ENCODE assay signal across 20 cellular contexts in the genomic region with DNA sequence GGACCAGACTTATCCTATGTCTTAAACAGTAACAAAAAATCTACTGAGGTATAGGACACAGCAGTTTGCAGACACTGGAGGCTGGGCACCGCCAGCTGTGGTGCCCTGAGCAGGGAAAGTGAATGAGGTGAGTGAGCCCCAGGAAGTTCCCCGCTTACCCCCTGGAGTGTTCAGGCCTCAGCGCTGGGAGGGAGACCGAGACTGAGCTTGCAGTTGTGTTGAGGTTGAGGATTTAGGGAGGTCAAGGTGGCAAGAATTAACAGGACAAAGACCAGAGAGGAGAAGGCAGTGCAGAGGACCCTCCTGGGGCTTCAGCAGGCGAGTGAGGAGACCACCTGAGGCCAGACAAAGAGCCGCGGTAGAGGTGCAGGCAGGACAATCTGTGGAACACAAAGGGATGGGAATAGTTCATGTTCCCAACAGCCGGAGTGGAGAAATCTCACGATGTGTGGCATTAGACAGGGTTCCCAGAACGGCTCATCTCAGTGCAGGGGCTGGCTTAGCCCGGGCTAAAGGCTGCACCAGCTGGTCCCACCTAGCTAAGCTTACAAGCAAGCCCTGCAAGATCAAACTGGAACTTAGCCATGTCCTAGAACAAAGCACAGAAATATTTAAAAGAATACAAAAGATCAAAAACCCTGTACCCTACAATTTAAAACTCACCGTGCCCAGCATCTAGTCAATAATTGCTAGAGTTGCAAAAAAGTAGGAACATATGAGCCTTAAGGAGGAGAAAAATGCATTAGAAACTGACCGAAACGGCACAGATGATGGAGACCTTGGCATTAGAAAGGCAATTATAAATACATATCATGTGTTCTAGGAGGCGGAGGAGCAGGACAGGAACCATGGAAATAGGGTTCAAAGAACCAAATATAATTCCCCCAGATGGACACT. TPM values are rescaled to one million over a fixed set of nuclear protein-coding genes. Genes with fewer than 3 reads are reported as not detected.
DNase-seq lines count a peak whose midpoint lies in the region; ATAC-seq, FAIRE-seq and TF ChIP-seq lines count a peak whose summit lies in the region.
"Had no signal": no experiment of that assay in that cellular context is flagged by ENCODE, and none has a peak within 500 bp of the region (broad histone marks: within the 10 kb centered on the region; RNA-seq: fewer than 3 reads in every experiment).

No MANE protein-coding gene starts in this region.

- CTCF ChIA-PET in HepG2 (lab: Yijun Ruan, JAX; ENCODE audit: low intra/inter-chr PET ratio, low total read pairs), result no interaction called here

- peaks cover 16% of the 10 kb centered on the region; the same call in 1 of the 2 replicates for H3K4me1 ChIP-seq in HepG2 (ENCODE audit: insufficient read depth, low read length)
- H3K4me1 ChIP-seq in right lobe of liver, result peaks cover 0 to 27% (median 6%) of the 10 kb centered on the region in 4 donors

- no peaks in the 10 kb centered on the region for H3K9me3 Mint-ChIP-seq in activated T-helper 17 cell treated with anti-CD3 and anti-CD28 coated beads, Interleukin-2, amount 50 U/mL, for 72 hours
- H3K9me3 Mint-ChIP-seq: HFFc6 had no signal

- 92% methylated on average over 15 of the region's 15 CpGs for WGBS in HepG2 (ENCODE audit: low lambda C conversion rate)
- 90% methylated on average over 11 of the region's 15 CpGs for WGBS in right lobe of liver (ENCODE audit: insufficient coverage, low coverage, low lambda C conversion rate, missing lambda C conversion rate)

- no peaks in the 10 kb centered on the region for H3K27me3 Mint-ChIP-seq in activated T-helper 17 cell treated with anti-CD3 and anti-CD28 coated beads, Interleukin-2, amount 50 U/mL, for 72 hours
- H3K27me3 Mint-ChIP-seq: CD4-positive, alpha-beta memory T cell had no signal

- H4K20me1 ChIP-seq in HepG2 (ENCODE audit: insufficient read depth, low read length), result no peaks in the 10 kb centered on the region

- peak overlapping the region; percentile 2 for H3K27ac Mint-ChIP-seq in activated T-helper 17 cell treated with anti-CD3 and anti-CD28 coated beads, Interleukin-2, amount 50 U/mL, for 72 hours
- H3K27ac Mint-ChIP-seq: CD4-positive, alpha-beta memory T cell; HFFc6 had no signal

- no peak for TF ChIP-seq CTCF in HepG2 (CRISPR knock-in tag; IDR thresholded peaks at IDR 0.05)
- no peak for TF ChIP-seq CTCF in right lobe of liver (IDR thresholded peaks at IDR 0.05)
- TF ChIP-seq CTCF in coronary artery (IDR thresholded peaks at IDR 0.05), result no peak

- H3K79me2 ChIP-seq in HepG2 (ENCODE audit: insufficient read depth, low read length), result no peaks in the 10 kb centered on the region

- H3K4me1 Mint-ChIP-seq in activated T-helper 17 cell treated with anti-CD3 and anti-CD28 coated beads, Interleukin-2, amount 50 U/mL, for 72 hours, result no peaks in the 10 kb centered on the region

- DNase-seq in HepG2 (ENCODE audit: low spot score) (no peak), right lobe of liver (no peak), NCI-H1694 (lab: John Stamatoyannopoulos, UW) (peak; percentile 7), urothelium cell line (ENCODE audit: low spot score) (no peak), coronary artery (ENCODE audit: low spot score) (no peak)
- DNase-seq: BE2C; CD4-positive, alpha-beta memory T cell; GF-D8; GOT3; HCEC 1CT; HFFc6; KBM-7 had no signal

- H3K27ac ChIP-seq in HepG2 (ENCODE audit: extremely low read length, insufficient read depth, low read length), result no peak overlapping the region
- H3K27ac ChIP-seq in right lobe of liver, result no peak overlapping the region
- H3K27ac ChIP-seq in coronary artery, result no peak overlapping the region
- H3K27ac ChIP-seq: C4-2B had no signal

- H2AFZ ChIP-seq in HepG2 (ENCODE audit: low read length), result no peak overlapping the region

- H3K27me3 ChIP-seq in HepG2 (ENCODE audit: control insufficient read depth in 1 of 2, insufficient read depth in 2 of 2, low read length in 2 of 2) (no peaks in the 10 kb centered on the region), right lobe of liver (no peaks in the 10 kb centered on the region)
- H3K27me3 ChIP-seq: BE2C had no signal

- H3K36me3 ChIP-seq in HepG2 (replicated peaks in 1 of 2; ENCODE audit: control insufficient read depth in 1 of 2, insufficient read depth in 2 of 2, low read length in 2 of 2) (no peaks in the 10 kb centered on the region), right lobe of liver (no peaks in the 10 kb centered on the region)
- H3K36me3 ChIP-seq: BE2C had no signal

- no peak for TF ChIP-seq EP300 in HepG2 (IDR thresholded peaks at IDR 0.05; ENCODE audit: low read depth in 2 of 2, low read length in 2 of 2)
- no peak for TF ChIP-seq EP300 in HepG2 (CRISPR knock-in tag; IDR thresholded peaks at IDR 0.05; ENCODE audit: borderline replicate concordance)

- in situ Hi-C loops in HepG2 (cut with HindIII; ENCODE audit: extremely low pct_ligation_motif_present, low pct_unique_long_range_greater_than_20kb), result no loop called here

- FAIRE-seq in HepG2 (lab: Jason Lieb, UNC), result no peak
- peak; percentile 82 for FAIRE-seq in urothelium cell line (lab: Jason Lieb, UNC)
- FAIRE-seq: A204.1, D721Med, GM19239, HTR-8/SVneo had no signal

- H3K9ac ChIP-seq in HepG2 (ENCODE audit: insufficient read depth, low read depth, low read length), result no peak overlapping the region

- peaks cover 6% of the 10 kb centered on the region for H3K9me3 ChIP-seq in HepG2 (ENCODE audit: low read length)
- H3K9me3 ChIP-seq in right lobe of liver, result no peaks in the 10 kb centered on the region
- H3K9me3 ChIP-seq: BE2C had no signal

- no peak for TF ChIP-seq POLR2A in HepG2 (IDR thresholded peaks at IDR 0.05; ENCODE audit: insufficient read depth in 1 of 2, low read depth in 2 of 2, low read length in 2 of 2)
- TF ChIP-seq POLR2A in right lobe of liver (IDR thresholded peaks at IDR 0.05), result no peak

- H3K4me2 ChIP-seq in HepG2 (ENCODE audit: low read depth, low read length), result no peak overlapping the region

- POLR2A ChIA-PET in HepG2 (lab: Yijun Ruan, JAX), result no interaction called here

- ATAC-seq in HepG2, result no peak
- no peak for ATAC-seq in right lobe of liver
- ATAC-seq in activated T-helper 17 cell treated with anti-CD3 and anti-CD28 coated beads, Interleukin-2, amount 50 U/mL, for 72 hours (replicated peaks), result no peak
- ATAC-seq in GM21737 (IDR thresholded peaks at IDR 0.05; ENCODE audit: unreplicated experiment), result no peak
- no peak for ATAC-seq in GM21717 (IDR thresholded peaks at IDR 0.05; ENCODE audit: unreplicated experiment)

- H3K4me3 Mint-ChIP-seq in activated T-helper 17 cell treated with anti-CD3 and anti-CD28 coated beads, Interleukin-2, amount 50 U/mL, for 72 hours, result no peak overlapping the region
- H3K4me3 Mint-ChIP-seq: CD4-positive, alpha-beta memory T cell; HFFc6 had no signal

- intact Hi-C loops in HepG2 (cut with micrococcal nuclease; ENCODE audit: unreplicated experiment), result no loop called here
- intact Hi-C loops in right lobe of liver (cut with DNase I), result no loop called here

- no TSS peak for BruUV-seq in HepG2 (replicated peaks; lab: Mats Ljungman, UMichigan)

- peaks cover 8% of the 10 kb centered on the region for H3K36me3 Mint-ChIP-seq in activated T-helper 17 cell treated with anti-CD3 and anti-CD28 coated beads, Interleukin-2, amount 50 U/mL, for 72 hours (ENCODE audit: low read depth)

- TF ChIP-seq RAD21 in HepG2 (CRISPR knock-in tag; IDR thresholded peaks at IDR 0.05), result no peak

- H3K4me3 ChIP-seq in HepG2 (replicated peaks in 1 of 3; ENCODE audit: insufficient read depth in 1 of 3, low read depth in 2 of 3, low read length in 3 of 3), result no peak overlapping the region
- H3K4me3 ChIP-seq in right lobe of liver, result no peak overlapping the region
- H3K4me3 ChIP-seq in coronary artery, result no peak overlapping the region

TF ChIP-seq in HepG2, 621 proteins besides CTCF, POLR2A, EP300 and RAD21:
- TF ChIP-seq MAFK (conservative IDR thresholded peaks at IDR 0.05 in 1 of 2, IDR thresholded peaks at IDR 0.05 in 1 of 2; ENCODE audit: low read length in 2 of 2) (peak; percentile 62 to 69), SALL2 (CRISPR knock-in tag; IDR thresholded peaks at IDR 0.05) (no peak), MAFF (IDR thresholded peaks at IDR 0.05; ENCODE audit: low read depth, low read length) (peak; percentile 52)

RNA-seq across cellular contexts. Expression of gene PITPNB, which starts 47.4 kb away (rescaled TPM):
- total RNA-seq in HepG2 (2016; rRNA removed; fragmentation: Illumina TruSeq; extraction: Trizol) (17.0 and 40.7 TPM in 2 replicates), right lobe of liver (10 to 100 TPM; 28.7 to 60.6 (median 37.6) TPM)
- 23.7 and 24.5 TPM in 2 replicates for total RNA-seq in HepG2 (2016; cell fraction: cytosol; rRNA removed; fragmentation: Illumina TruSeq; extraction: Trizol; ENCODE audit: low read depth)
- 17.3 and 36.3 TPM in 2 replicates for total RNA-seq in HepG2 (2016; cell fraction: insoluble cytoplasmic fraction; rRNA removed; fragmentation: Illumina TruSeq; extraction: Trizol)
- 17.7 and 19.6 TPM in 2 replicates for total RNA-seq in HepG2 (2016; cell fraction: membrane; rRNA removed; fragmentation: Illumina TruSeq; extraction: Trizol)
- 30.0 and 32.6 TPM in 2 replicates for total RNA-seq in HepG2 (2016; cell fraction: nucleus; rRNA removed; fragmentation: Illumina TruSeq; extraction: Trizol)
- polyA plus RNA-seq in HepG2 (2011; rRNA removed), result 28.1 and 30.1 TPM in 2 replicates
- polyA plus RNA-seq in HepG2 (2011; cell fraction: cytosol; rRNA removed), result 12.4 and 18.9 TPM in 2 replicates
- polyA plus RNA-seq in HepG2 (2011; cell fraction: nucleus; rRNA removed), result 12.4 and 19.6 TPM in 2 replicates
- 34.7 and 41.5 TPM in 2 replicates for polyA plus RNA-seq in HepG2 (2012)
- polyA plus RNA-seq in HepG2 (2016; cell fraction: cytosol; fragmentation: Illumina TruSeq; extraction: Trizol; ENCODE audit: low read depth), result 4.7 and 4.8 TPM in 2 replicates
- polyA plus RNA-seq in HepG2 (2016; cell fraction: insoluble cytoplasmic fraction; fragmentation: Illumina TruSeq; extraction: Trizol; ENCODE audit: low read depth), result 82.4 and 83.3 TPM in 2 replicates
- polyA plus RNA-seq in HepG2 (2016; cell fraction: membrane; fragmentation: Illumina TruSeq; extraction: Trizol; ENCODE audit: low read depth), result 12.6 and 14.2 TPM in 2 replicates
- polyA plus RNA-seq in HepG2 (2016; cell fraction: nucleus; fragmentation: Illumina TruSeq; extraction: Trizol; ENCODE audit: insufficient read depth, low read depth), result 48.7 and 48.8 TPM in 2 replicates
- 19.2 and 28.5 TPM in 2 replicates for polyA minus RNA-seq in HepG2 (2011; rRNA and poly(A)+ RNA removed; ENCODE audit: low replicate concordance)
- polyA minus RNA-seq in HepG2 (2011; cell fraction: cytosol; rRNA and poly(A)+ RNA removed), result 16.3 and 22.9 TPM in 2 replicates
- 58.1 and 64.4 TPM in 2 replicates for polyA minus RNA-seq in HepG2 (2011; cell fraction: nucleus; rRNA and poly(A)+ RNA removed)
- 100 to 1,000 TPM in 1 of 2 donors, 10 to 100 TPM in 1; 86.1 to 119 TPM for total RNA-seq in activated T-helper 17 cell treated with anti-CD3 and anti-CD28 coated beads, Interleukin-2, amount 50 U/mL, for 72 hours
